ENCODE assay signal across 15 cellular contexts in genomic region chr15:99435761-99436346, GRCh38.
DNase-seq lines count a peak whose midpoint lies in the region; TF ChIP-seq lines count a peak whose summit lies in the region.
"Had no signal": no experiment of that assay in that cellular context is flagged by ENCODE, and none has a peak within 500 bp of the region (broad histone marks: within the 10 kb centered on the region; RNA-seq: fewer than 3 reads in every experiment).

No MANE protein-coding gene starts in this region.

- no peak overlapping the region for H3K23ac ChIP-seq in mesenchymal stem cell (ENCODE audit: low read length in 2 of 2)

- peak overlapping the region; percentile 13 for H2AK5ac ChIP-seq in mesenchymal stem cell (ENCODE audit: low read length, severe bottlenecking)

- H3K14ac ChIP-seq in mesenchymal stem cell (ENCODE audit: low read length in 2 of 2) = no peak overlapping the region

- no peaks in the 10 kb centered on the region for H3K27me3 ChIP-seq in breast epithelium
- peaks cover 0 to 6% of the 10 kb centered on the region in 2 experiments for H3K27me3 ChIP-seq in mesenchymal stem cell (ENCODE audit: control insufficient read depth in 1 of 2, insufficient read depth in 1 of 2, low read length in 2 of 2)
- no peaks in the 10 kb centered on the region for H3K27me3 ChIP-seq in suprapubic skin

- intact Hi-C loops in breast epithelium (cut with DNase I; ENCODE audit: low total_unique reads) = no loop called here

- H2AFZ ChIP-seq in mesenchymal stem cell (ENCODE audit: low read depth, low read length) = no peak overlapping the region

- no peak for TF ChIP-seq EP300 in suprapubic skin (IDR thresholded peaks at IDR 0.05)

- peak overlapping the region; percentile 59 for H4K8ac ChIP-seq in mesenchymal stem cell (ENCODE audit: low read length)

- peak overlapping the region in 2 of 3 donors; percentile 35 to 54 for H3K4me3 ChIP-seq in breast epithelium
- no peak overlapping the region for H3K4me3 ChIP-seq in mesenchymal stem cell (ENCODE audit: insufficient read depth in 1 of 2, low read depth in 1 of 2, low read length in 2 of 2)
- no peak overlapping the region for H3K4me3 ChIP-seq in suprapubic skin
- H3K4me3 ChIP-seq: A549 had no signal

- H2BK15ac ChIP-seq in mesenchymal stem cell (ENCODE audit: low read depth, poor library complexity, severe bottlenecking) = no peak overlapping the region

- H3K9me3 ChIP-seq in breast epithelium (no peaks in the 10 kb centered on the region), mesenchymal stem cell (ENCODE audit: control insufficient read depth, low read length) (no peaks in the 10 kb centered on the region), suprapubic skin (no peaks in the 10 kb centered on the region)
- H3K9me3 ChIP-seq: A549 had no signal

- TF ChIP-seq CTCF in breast epithelium (IDR thresholded peaks at IDR 0.05) = no peak
- no peak for TF ChIP-seq CTCF in suprapubic skin (IDR thresholded peaks at IDR 0.05)

- peak overlapping the region in 1 of 2 experiments; percentile 24 for H3K4ac ChIP-seq in mesenchymal stem cell (ENCODE audit: low read depth in 1 of 2, low read length in 2 of 2)

- H3K4me1 ChIP-seq in breast epithelium = peaks cover 4 to 9% of the 10 kb centered on the region in 2 donors
- H3K4me1 ChIP-seq in mesenchymal stem cell (ENCODE audit: control insufficient read depth, insufficient read depth, low read depth, low read length) = peaks cover 24% of the 10 kb centered on the region
- peaks cover 68% of the 10 kb centered on the region for H3K4me1 ChIP-seq in suprapubic skin
- H3K4me1 ChIP-seq: A549 had no signal

- H2BK5ac ChIP-seq in mesenchymal stem cell (ENCODE audit: low read depth, low read length, poor library complexity, severe bottlenecking) = no peak overlapping the region

- peak overlapping the region; percentile 32 for H4K91ac ChIP-seq in mesenchymal stem cell (ENCODE audit: low read length)

- TF ChIP-seq POLR2A in breast epithelium (IDR thresholded peaks at IDR 0.05) = no peak
- TF ChIP-seq POLR2A in suprapubic skin (IDR thresholded peaks at IDR 0.05) = no peak

- H3K4me2 ChIP-seq in mesenchymal stem cell (ENCODE audit: low read length, poor library complexity, severe bottlenecking) = no peak overlapping the region
- H3K4me2 ChIP-seq: A549 had no signal

- no peak overlapping the region for H3K4me3 Mint-ChIP-seq in activated T-cell treated with anti-CD3 and anti-CD28 coated beads, Interleukin-2, amount 50 U/mL, for 24 hours
- H3K4me3 Mint-ChIP-seq: activated naive CD4-positive, alpha-beta T cell treated with anti-CD3 and anti-CD28 coated beads, Interleukin-2, amount 50 U/mL, for 24 hours; neural crest cell had no signal

- WGBS in mesenchymal stem cell = 92% methylated on average over 8 of the region's 8 CpGs
- WGBS in suprapubic skin = 10% methylated on average over 6 of the region's 8 CpGs

- H3K27ac ChIP-seq in breast epithelium (peak overlapping the region; percentile 36 to 48), mesenchymal stem cell (ENCODE audit: low read length, poor library complexity, severe bottlenecking) (no peak overlapping the region), suprapubic skin (peak overlapping the region; percentile 63)
- H3K27ac ChIP-seq: HL-60 had no signal

- no peaks in the 10 kb centered on the region for H3K27me3 Mint-ChIP-seq in activated T-cell treated with anti-CD3 and anti-CD28 coated beads, Interleukin-2, amount 50 U/mL, for 24 hours
- H3K27me3 Mint-ChIP-seq: activated naive CD4-positive, alpha-beta T cell treated with anti-CD3 and anti-CD28 coated beads, Interleukin-2, amount 50 U/mL, for 24 hours had no signal

- H3K9me3 Mint-ChIP-seq in activated T-cell treated with anti-CD3 and anti-CD28 coated beads, Interleukin-2, amount 50 U/mL, for 24 hours = no peaks in the 10 kb centered on the region
- H3K9me3 Mint-ChIP-seq: activated naive CD4-positive, alpha-beta T cell treated with anti-CD3 and anti-CD28 coated beads, Interleukin-2, amount 50 U/mL, for 24 hours; neural crest cell had no signal

- H3K27ac Mint-ChIP-seq in activated T-cell treated with anti-CD3 and anti-CD28 coated beads, Interleukin-2, amount 50 U/mL, for 24 hours = no peak overlapping the region

- H3K79me1 ChIP-seq in mesenchymal stem cell (replicated peaks; ENCODE audit: low read length, poor library complexity, severe bottlenecking) = no peaks in the 10 kb centered on the region

- peak overlapping the region in 1 of 2 experiments; percentile 19 for H3K18ac ChIP-seq in mesenchymal stem cell (ENCODE audit: low read depth in 1 of 2, low read length in 2 of 2)

- H3K4me1 Mint-ChIP-seq in activated T-cell treated with anti-CD3 and anti-CD28 coated beads, Interleukin-2, amount 50 U/mL, for 24 hours (ENCODE audit: low read depth) = peaks cover 61% of the 10 kb centered on the region

- H3K9ac ChIP-seq in mesenchymal stem cell (ENCODE audit: low read length) = peak overlapping the region; percentile 43

- H3K36me3 Mint-ChIP-seq in activated T-cell treated with anti-CD3 and anti-CD28 coated beads, Interleukin-2, amount 50 U/mL, for 24 hours (ENCODE audit: low read depth) = no peaks in the 10 kb centered on the region
- H3K36me3 Mint-ChIP-seq: activated naive CD4-positive, alpha-beta T cell treated with anti-CD3 and anti-CD28 coated beads, Interleukin-2, amount 50 U/mL, for 24 hours had no signal

- peak overlapping the region; percentile 25 for H2BK120ac ChIP-seq in mesenchymal stem cell (ENCODE audit: low read depth, low read length)

- H3K36me3 ChIP-seq in breast epithelium (no peaks in the 10 kb centered on the region), mesenchymal stem cell (ENCODE audit: control insufficient read depth in 1 of 2, insufficient read depth in 2 of 2, low read depth in 1 of 2, low read length in 2 of 2) (no peaks in the 10 kb centered on the region), suprapubic skin (no peaks in the 10 kb centered on the region)

- H2BK12ac ChIP-seq in mesenchymal stem cell (ENCODE audit: low read length in 2 of 2) = peak overlapping the region in 1 of 2 experiments; percentile 42

- peak; percentile 12 to 14 for DNase-seq in activated T-cell treated with anti-CD3 and anti-CD28 coated beads, Interleukin-2, amount 50 U/mL, for 48 hours
- DNase-seq in activated T-cell treated with anti-CD3 and anti-CD28 coated beads, Interleukin-2, amount 50 U/mL, for 24 hours = no peak
- DNase-seq in breast epithelium (ENCODE audit: low spot score in 2 of 2) = peak in 1 of 2 donors; percentile 34
- no peak for DNase-seq in mesenchymal stem cell
- peak in 1 of 2 donors; percentile 66 for DNase-seq in suprapubic skin (ENCODE audit: low spot score in 2 of 2)
- DNase-seq in effector CD4-positive, alpha-beta T cell = no peak
- no peak for DNase-seq in NCI-H1105 treated with DMSO at 0.1 percent for 48 hours (lab: John Stamatoyannopoulos, UW)
- DNase-seq in Ammon's horn (ENCODE audit: low spot score) = no peak
- DNase-seq: effector CD8-positive, alpha-beta T cell; hippocampal formation; MV-4-11 had no signal

Comparison
In these comparisons a context has a peak if more than half of its experiments do, and no peak if none do; other contexts are left out.
1. DNase-seq: peak in activated T-cell treated with anti-CD3 and anti-CD28 coated beads, Interleukin-2, amount 50 U/mL, for 48 hours (2 of 2); none in activated T-cell treated with anti-CD3 and anti-CD28 coated beads, Interleukin-2, amount 50 U/mL, for 24 hours (single experiment), mesenchymal stem cell (single experiment), effector CD4-positive, alpha-beta T cell (single experiment), NCI-H1105 treated with DMSO at 0.1 percent for 48 hours (single experiment) and Ammon's horn (single experiment).
2. H3K4me3 ChIP-seq: peak in breast epithelium (2 of 3); none in mesenchymal stem cell (0 of 2) and suprapubic skin (single experiment).